In genomic region chr19:49929611-49930482, GRCh38 we compare ENCODE assay signal across 1 cellular context.
A peak's percentile ranks its signal among the peaks of the same experiment; 100 is the strongest.
TF ChIP-seq lines count a peak whose summit lies in the region.

No MANE protein-coding gene starts in this region.

TF ChIP-seq in HEK293, 187 proteins besides CTCF, POLR2A, EP300 and RAD21 (continued from another document and continues in another):
- TF ChIP-seq, protein P1, sequence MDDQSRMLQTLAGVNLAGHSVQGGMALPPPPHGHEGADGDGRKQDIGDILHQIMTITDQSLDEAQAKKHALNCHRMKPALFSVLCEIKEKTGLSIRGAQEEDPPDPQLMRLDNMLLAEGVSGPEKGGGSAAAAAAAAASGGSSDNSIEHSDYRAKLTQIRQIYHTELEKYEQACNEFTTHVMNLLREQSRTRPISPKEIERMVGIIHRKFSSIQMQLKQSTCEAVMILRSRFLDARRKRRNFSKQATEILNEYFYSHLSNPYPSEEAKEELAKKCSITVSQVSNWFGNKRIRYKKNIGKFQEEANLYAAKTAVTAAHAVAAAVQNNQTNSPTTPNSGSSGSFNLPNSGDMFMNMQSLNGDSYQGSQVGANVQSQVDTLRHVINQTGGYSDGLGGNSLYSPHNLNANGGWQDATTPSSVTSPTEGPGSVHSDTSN (CRISPR knock-in tag; IDR thresholded peaks at IDR 0.05), result peak; percentile 93
- TF ChIP-seq, protein P2, sequence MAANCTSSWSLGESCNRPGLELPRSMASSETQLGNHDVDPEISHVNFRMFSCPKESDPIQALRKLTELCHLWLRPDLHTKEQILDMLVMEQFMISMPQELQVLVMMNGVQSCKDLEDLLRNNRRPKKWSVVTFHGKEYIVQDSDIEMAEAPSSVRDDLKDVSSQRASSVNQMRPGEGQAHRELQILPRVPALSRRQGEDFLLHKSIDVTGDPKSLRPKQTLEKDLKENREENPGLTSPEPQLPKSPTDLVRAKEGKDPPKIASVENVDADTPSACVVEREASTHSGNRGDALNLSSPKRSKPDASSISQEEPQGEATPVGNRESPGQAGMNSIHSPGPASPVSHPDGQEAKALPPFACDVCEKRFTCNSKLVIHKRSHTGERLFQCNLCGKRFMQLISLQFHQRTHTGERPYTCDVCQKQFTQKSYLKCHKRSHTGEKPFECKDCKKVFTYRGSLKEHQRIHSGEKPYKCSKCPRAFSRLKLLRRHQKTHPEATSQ (tag by site-specific recombination; IDR thresholded peaks at IDR 0.05), result no peak
- no peak for TF ChIP-seq ZNF785 (tag by site-specific recombination; IDR thresholded peaks at IDR 0.05)
- TF ChIP-seq ZNF132 (tag by site-specific recombination; IDR thresholded peaks at IDR 0.05; ENCODE audit: borderline replicate concordance), result no peak
- no peak; the same call in 1 of the 2 replicates for TF ChIP-seq ZSCAN23 (tag by site-specific recombination; IDR thresholded peaks at IDR 0.05)
- TF ChIP-seq SCRT1 (tag by site-specific recombination; IDR thresholded peaks at IDR 0.05; ENCODE audit: borderline replicate concordance), result peak; percentile 71; the same call in 1 of the 2 replicates
- TF ChIP-seq ZNF76 (tag by site-specific recombination; IDR thresholded peaks at IDR 0.05; ENCODE audit: borderline replicate concordance, low read depth), result 0 out of 2 replicates have a peak, but pooled peaks have one; percentile 15
- TF ChIP-seq ZNF544 (tag by site-specific recombination; IDR thresholded peaks at IDR 0.05), result no peak
- peak; percentile 77 for TF ChIP-seq ZNF398 (tag by site-specific recombination; IDR thresholded peaks at IDR 0.05)
- TF ChIP-seq ZNF221 (tag by site-specific recombination; IDR thresholded peaks at IDR 0.05; ENCODE audit: borderline replicate concordance), result no peak
- TF ChIP-seq ZNF211 (tag by site-specific recombination; IDR thresholded peaks at IDR 0.05; ENCODE audit: low read depth), result no peak
- TF ChIP-seq ZNF146 (tag by site-specific recombination; IDR thresholded peaks at IDR 0.05), result no peak
- TF ChIP-seq BCL11B (tag by site-specific recombination; IDR thresholded peaks at IDR 0.05; ENCODE audit: low read depth), result peak; percentile 26; the same call in 1 of the 2 replicates
- peak; percentile 30; the same call in 1 of the 2 replicates for TF ChIP-seq OVOL3 (tag by site-specific recombination; IDR thresholded peaks at IDR 0.05)
- TF ChIP-seq ZBTB1 (tag by site-specific recombination; IDR thresholded peaks at IDR 0.05), result no peak
- 0 out of 2 replicates have a peak, but pooled peaks have one; percentile 28 for TF ChIP-seq SCRT2 (tag by site-specific recombination; IDR thresholded peaks at IDR 0.05)
- no peak for TF ChIP-seq ZNF19 (tag by site-specific recombination; IDR thresholded peaks at IDR 0.05; ENCODE audit: low read depth)
- TF ChIP-seq HOXC10 (CRISPR knock-in tag; IDR thresholded peaks at IDR 0.05), result 0 out of 2 replicates have a peak, but pooled peaks have one; percentile 8
- peak; percentile 39; the same call in 1 of the 2 replicates for TF ChIP-seq EGR2 (tag by site-specific recombination; IDR thresholded peaks at IDR 0.05; ENCODE audit: low read depth)
- TF ChIP-seq ZNF18 (tag by site-specific recombination; IDR thresholded peaks at IDR 0.05), result 0 out of 2 replicates have a peak, but pooled peaks have one; percentile 8
- no peak for TF ChIP-seq ZNF558 (tag by site-specific recombination; IDR thresholded peaks at IDR 0.05)
- no peak for TF ChIP-seq ZNF155 (tag by site-specific recombination; IDR thresholded peaks at IDR 0.05)
- peak; percentile 34 for TF ChIP-seq ZNF610 (tag by site-specific recombination; IDR thresholded peaks at IDR 0.05; ENCODE audit: borderline replicate concordance)
- peak; percentile 44; the same call in 1 of the 2 replicates for TF ChIP-seq PRDM10 (tag by site-specific recombination; IDR thresholded peaks at IDR 0.05)
- no peak; the same call in 1 of the 2 replicates for TF ChIP-seq PRDM6 (tag by site-specific recombination; IDR thresholded peaks at IDR 0.05)
- no peak for TF ChIP-seq ZBTB48 (tag by site-specific recombination; IDR thresholded peaks at IDR 0.05)
- TF ChIP-seq, protein P3, sequence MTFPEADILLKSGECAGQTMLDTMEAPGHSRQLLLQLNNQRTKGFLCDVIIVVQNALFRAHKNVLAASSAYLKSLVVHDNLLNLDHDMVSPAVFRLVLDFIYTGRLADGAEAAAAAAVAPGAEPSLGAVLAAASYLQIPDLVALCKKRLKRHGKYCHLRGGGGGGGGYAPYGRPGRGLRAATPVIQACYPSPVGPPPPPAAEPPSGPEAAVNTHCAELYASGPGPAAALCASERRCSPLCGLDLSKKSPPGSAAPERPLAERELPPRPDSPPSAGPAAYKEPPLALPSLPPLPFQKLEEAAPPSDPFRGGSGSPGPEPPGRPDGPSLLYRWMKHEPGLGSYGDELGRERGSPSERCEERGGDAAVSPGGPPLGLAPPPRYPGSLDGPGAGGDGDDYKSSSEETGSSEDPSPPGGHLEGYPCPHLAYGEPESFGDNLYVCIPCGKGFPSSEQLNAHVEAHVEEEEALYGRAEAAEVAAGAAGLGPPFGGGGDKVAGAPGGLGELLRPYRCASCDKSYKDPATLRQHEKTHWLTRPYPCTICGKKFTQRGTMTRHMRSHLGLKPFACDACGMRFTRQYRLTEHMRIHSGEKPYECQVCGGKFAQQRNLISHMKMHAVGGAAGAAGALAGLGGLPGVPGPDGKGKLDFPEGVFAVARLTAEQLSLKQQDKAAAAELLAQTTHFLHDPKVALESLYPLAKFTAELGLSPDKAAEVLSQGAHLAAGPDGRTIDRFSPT (tag by site-specific recombination; IDR thresholded peaks at IDR 0.05), result peak; percentile 82
- TF ChIP-seq ZFP3 (tag by site-specific recombination; IDR thresholded peaks at IDR 0.05; ENCODE audit: low read depth), result no peak
- TF ChIP-seq ZNF521 (tag by site-specific recombination; IDR thresholded peaks at IDR 0.05), result no peak
- peak; percentile 17; the same call in 1 of the 2 replicates for TF ChIP-seq GLIS1 (tag by site-specific recombination; IDR thresholded peaks at IDR 0.05)
- no peak for TF ChIP-seq ZFP69B (tag by site-specific recombination; IDR thresholded peaks at IDR 0.05)
- no peak for TF ChIP-seq ZNF202 (tag by site-specific recombination; IDR thresholded peaks at IDR 0.05; ENCODE audit: borderline replicate concordance)
- no peak; the same call in 1 of the 2 replicates for TF ChIP-seq ZNF600 (tag by site-specific recombination; IDR thresholded peaks at IDR 0.05)
- TF ChIP-seq ATF2 (tag by site-specific recombination; IDR thresholded peaks at IDR 0.05; ENCODE audit: low read depth), result no peak
- TF ChIP-seq ZFP41 (tag by site-specific recombination; IDR thresholded peaks at IDR 0.05; ENCODE audit: borderline replicate concordance), result no peak
- TF ChIP-seq ZNF571 (tag by site-specific recombination; IDR thresholded peaks at IDR 0.05), result no peak
- peak; percentile 37; the same call in 1 of the 2 replicates for TF ChIP-seq ZFHX2 (tag by site-specific recombination; conservative IDR thresholded peaks at IDR 0.05)
- peak; percentile 69 for TF ChIP-seq ZNF2 (tag by site-specific recombination; IDR thresholded peaks at IDR 0.05)
- TF ChIP-seq ZBTB17 (tag by site-specific recombination; IDR thresholded peaks at IDR 0.05), result peak; percentile 60
- no peak for TF ChIP-seq SALL2 (tag by site-specific recombination; IDR thresholded peaks at IDR 0.05; ENCODE audit: borderline replicate concordance)
- 0 out of 2 replicates have a peak, but pooled peaks have one; percentile 36 for TF ChIP-seq ZNF24 (tag by site-specific recombination; IDR thresholded peaks at IDR 0.05)
- 0 out of 2 replicates have a peak, but pooled peaks have one; percentile 3 for TF ChIP-seq ZNF404 (tag by site-specific recombination; IDR thresholded peaks at IDR 0.05)
- no peak for TF ChIP-seq ZNF585B (tag by site-specific recombination; IDR thresholded peaks at IDR 0.05)
- no peak; the same call in 1 of the 2 replicates for TF ChIP-seq KLF7 (tag by site-specific recombination; IDR thresholded peaks at IDR 0.05; ENCODE audit: borderline replicate concordance)
- peak; percentile 55 for TF ChIP-seq ZNF843 (tag by site-specific recombination; IDR thresholded peaks at IDR 0.05)
- no peak for TF ChIP-seq ZNF416 (tag by site-specific recombination; IDR thresholded peaks at IDR 0.05)
- TF ChIP-seq KLF16 (tag by site-specific recombination; IDR thresholded peaks at IDR 0.05), result 0 out of 2 replicates have a peak, but pooled peaks have one; percentile 11
- peak; percentile 71 for TF ChIP-seq KLF9 (tag by site-specific recombination; IDR thresholded peaks at IDR 0.05; ENCODE audit: low read depth)
- no peak for TF ChIP-seq ZNF394 (tag by site-specific recombination; IDR thresholded peaks at IDR 0.05; ENCODE audit: borderline replicate concordance)
- no peak for TF ChIP-seq REPIN1 (tag by site-specific recombination; IDR thresholded peaks at IDR 0.05; ENCODE audit: low read depth)
- no peak for TF ChIP-seq ZNF423 (tag by site-specific recombination; IDR thresholded peaks at IDR 0.05)
- TF ChIP-seq ZNF433 (tag by site-specific recombination; IDR thresholded peaks at IDR 0.05; ENCODE audit: low read depth), result no peak
